In the genomic region with DNA sequence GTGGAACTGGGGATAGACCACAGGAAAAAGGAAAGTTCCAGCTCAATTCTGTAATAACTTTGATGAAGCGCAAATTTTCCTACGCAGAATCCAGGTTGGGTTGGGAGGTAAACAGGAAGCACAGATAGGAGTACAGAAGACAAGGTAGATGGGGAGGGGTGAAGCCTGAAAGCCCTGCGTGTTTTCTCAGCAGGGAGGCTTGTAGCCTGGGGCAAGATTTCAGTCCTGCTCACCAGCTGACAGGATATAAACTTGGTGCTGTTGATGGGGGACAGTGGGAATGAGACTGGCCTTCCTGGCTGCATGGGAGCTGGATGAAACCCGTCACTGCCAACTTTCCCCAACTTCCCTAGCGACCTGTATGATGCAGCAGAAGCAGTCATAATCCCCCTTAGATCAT, we compare ENCODE assay signal across 17 cellular contexts.
"Had no signal": no experiment of that assay in that cellular context is flagged by ENCODE, and none has a peak within 500 bp of the region (broad histone marks: within the 10 kb centered on the region; RNA-seq: fewer than 3 reads in every experiment).

No MANE protein-coding gene starts in this region.

- H3K36me3 Mint-ChIP-seq: activated CD8-positive, alpha-beta memory T cell treated with anti-CD3 and anti-CD28 coated beads, Interleukin-2, amount 10 ng/mL, durations not matched to agents 7 days and 5 days; activated naive CD4-positive, alpha-beta T cell treated with anti-CD3 and anti-CD28 coated beads, Interleukin-2, amount 10 ng/mL, durations not matched to agents 7 days and 5 days; stimulated activated effector memory CD8-positive, alpha-beta T cell treated with anti-CD3 and anti-CD28 coated beads, Interleukin-12 subunit alpha, Interleukin-12 subunit beta, amount 100 ng/mL, for 72 hours had no signal

- H3K4me3 Mint-ChIP-seq: activated CD4-positive, alpha-beta memory T cell treated with anti-CD3 and anti-CD28 coated beads for 36 hours; activated CD8-positive, alpha-beta memory T cell treated with anti-CD3 and anti-CD28 coated beads, Interleukin-2, amount 10 ng/mL, durations not matched to agents 7 days and 5 days; activated naive CD4-positive, alpha-beta T cell treated with anti-CD3 and anti-CD28 coated beads, Interleukin-2, amount 10 ng/mL, durations not matched to agents 7 days and 5 days; effector memory CD8-positive, alpha-beta T cell; stimulated activated effector memory CD8-positive, alpha-beta T cell treated with anti-CD3 and anti-CD28 coated beads, Interleukin-12 subunit alpha, Interleukin-12 subunit beta, amount 100 ng/mL, for 72 hours had no signal

- DNase-seq: activated CD4-positive, alpha-beta memory T cell treated with anti-CD3 and anti-CD28 coated beads for 36 hours; activated CD8-positive, alpha-beta memory T cell treated with anti-CD3 and anti-CD28 coated beads, Interleukin-2, amount 10 ng/mL, durations not matched to agents 7 days and 5 days; activated naive CD4-positive, alpha-beta T cell treated with anti-CD3 and anti-CD28 coated beads, Interleukin-2, amount 10 ng/mL, durations not matched to agents 7 days and 5 days; activated T-cell treated with anti-CD3 and anti-CD28 coated beads, Interleukin-2, amount 50 U/mL, for 1 hour; dermis blood vessel endothelial cell; effector memory CD8-positive, alpha-beta T cell; gastrocnemius medialis; heart right ventricle; mucosa of descending colon; naive thymus-derived CD4-positive, alpha-beta T cell; pancreas; sigmoid colon; stimulated activated CD4-positive, alpha-beta T cell treated with anti-CD3 and anti-CD28 coated beads, Interleukin-12 subunit alpha, Interleukin-12 subunit beta, amount 100 ng/mL, for 4 hours; stimulated activated CD4-positive, alpha-beta T cell treated with anti-CD3 and anti-CD28 coated beads, Interleukin-2, amount 100 ng/mL, for 24 hours had no signal

- H3K27ac ChIP-seq: gastrocnemius medialis, heart right ventricle, pancreas, sigmoid colon, VCaP had no signal

- H3K4me1 ChIP-seq: gastrocnemius medialis, heart right ventricle, pancreas, sigmoid colon had no signal

- H3K27me3 ChIP-seq: gastrocnemius medialis, heart right ventricle, pancreas, sigmoid colon had no signal

- H3K27me3 Mint-ChIP-seq: activated CD8-positive, alpha-beta memory T cell treated with anti-CD3 and anti-CD28 coated beads, Interleukin-2, amount 10 ng/mL, durations not matched to agents 7 days and 5 days; activated naive CD4-positive, alpha-beta T cell treated with anti-CD3 and anti-CD28 coated beads, Interleukin-2, amount 10 ng/mL, durations not matched to agents 7 days and 5 days; naive thymus-derived CD4-positive, alpha-beta T cell had no signal

- H3K9me3 ChIP-seq: gastrocnemius medialis, mucosa of descending colon, pancreas, sigmoid colon had no signal

- ATAC-seq: activated CD8-positive, alpha-beta memory T cell treated with anti-CD3 and anti-CD28 coated beads, Interleukin-2, amount 10 ng/mL, durations not matched to agents 7 days and 5 days; effector memory CD8-positive, alpha-beta T cell; gastrocnemius medialis; heart right ventricle; left lobe of liver; mucosa of descending colon; naive thymus-derived CD4-positive, alpha-beta T cell; pancreas; stimulated activated effector memory CD8-positive, alpha-beta T cell treated with anti-CD3 and anti-CD28 coated beads, Interleukin-12 subunit alpha, Interleukin-12 subunit beta, amount 100 ng/mL, for 72 hours had no signal

- H3K4me1 Mint-ChIP-seq: activated CD8-positive, alpha-beta memory T cell treated with anti-CD3 and anti-CD28 coated beads, Interleukin-2, amount 10 ng/mL, durations not matched to agents 7 days and 5 days; activated naive CD4-positive, alpha-beta T cell treated with anti-CD3 and anti-CD28 coated beads, Interleukin-2, amount 10 ng/mL, durations not matched to agents 7 days and 5 days; stimulated activated effector memory CD8-positive, alpha-beta T cell treated with anti-CD3 and anti-CD28 coated beads, Interleukin-12 subunit alpha, Interleukin-12 subunit beta, amount 100 ng/mL, for 72 hours had no signal

- H3K27ac Mint-ChIP-seq: activated CD4-positive, alpha-beta memory T cell treated with anti-CD3 and anti-CD28 coated beads for 36 hours; activated CD8-positive, alpha-beta memory T cell treated with anti-CD3 and anti-CD28 coated beads, Interleukin-2, amount 10 ng/mL, durations not matched to agents 7 days and 5 days; activated naive CD4-positive, alpha-beta T cell treated with anti-CD3 and anti-CD28 coated beads, Interleukin-2, amount 10 ng/mL, durations not matched to agents 7 days and 5 days; effector memory CD8-positive, alpha-beta T cell; stimulated activated effector memory CD8-positive, alpha-beta T cell treated with anti-CD3 and anti-CD28 coated beads, Interleukin-12 subunit alpha, Interleukin-12 subunit beta, amount 100 ng/mL, for 72 hours had no signal

- H3K4me3 ChIP-seq: gastrocnemius medialis, heart right ventricle, mucosa of descending colon, pancreas, sigmoid colon had no signal

- H3K36me3 ChIP-seq: gastrocnemius medialis, heart right ventricle, pancreas, sigmoid colon had no signal
